ENCODE assay signal across 1 cellular context in the genomic region with DNA sequence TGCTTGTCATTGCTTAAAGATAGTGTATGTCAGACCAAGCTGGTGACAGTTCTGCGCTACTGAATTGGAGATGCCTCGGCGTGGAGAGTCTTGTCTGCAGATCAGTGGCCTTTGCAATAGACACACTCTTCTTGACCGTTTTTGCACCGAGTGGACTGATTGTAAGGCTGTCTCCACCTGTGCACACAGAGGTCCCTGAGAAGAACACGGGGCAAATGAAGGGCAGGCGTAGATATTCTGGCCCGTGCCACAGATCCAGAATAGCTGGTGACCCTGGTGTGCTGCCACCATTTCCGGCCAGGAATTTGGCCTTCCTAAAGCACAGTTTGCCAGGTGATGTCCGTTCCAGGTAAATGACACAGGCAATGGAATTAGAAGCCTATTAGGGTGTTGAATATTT.
TF ChIP-seq lines count a peak whose summit lies in the region.

No MANE protein-coding gene starts in this region.

TF ChIP-seq in IMR-90, 13 proteins besides CTCF, POLR2A, EP300 and RAD21:
- TF ChIP-seq MAFK (IDR thresholded peaks at IDR 0.05; ENCODE audit: low read depth, low read length), result no peak
- TF ChIP-seq SMC3 (IDR thresholded peaks at IDR 0.05; ENCODE audit: low read depth, low read length), result no peak
- no peak for TF ChIP-seq MXI1 (IDR thresholded peaks at IDR 0.05; ENCODE audit: borderline replicate concordance, low read depth, low read length)
- no peak for TF ChIP-seq MAZ (IDR thresholded peaks at IDR 0.05; ENCODE audit: borderline replicate concordance, low read depth, low read length)
- TF ChIP-seq RFX5 (IDR thresholded peaks at IDR 0.05; ENCODE audit: low read depth, low read length), result no peak
- TF ChIP-seq FOS (IDR thresholded peaks at IDR 0.05; ENCODE audit: low read depth, low read length), result no peak
- no peak for TF ChIP-seq RCOR1 (IDR thresholded peaks at IDR 0.05; ENCODE audit: insufficient replicate concordance, low read length)
- TF ChIP-seq, protein P1, sequence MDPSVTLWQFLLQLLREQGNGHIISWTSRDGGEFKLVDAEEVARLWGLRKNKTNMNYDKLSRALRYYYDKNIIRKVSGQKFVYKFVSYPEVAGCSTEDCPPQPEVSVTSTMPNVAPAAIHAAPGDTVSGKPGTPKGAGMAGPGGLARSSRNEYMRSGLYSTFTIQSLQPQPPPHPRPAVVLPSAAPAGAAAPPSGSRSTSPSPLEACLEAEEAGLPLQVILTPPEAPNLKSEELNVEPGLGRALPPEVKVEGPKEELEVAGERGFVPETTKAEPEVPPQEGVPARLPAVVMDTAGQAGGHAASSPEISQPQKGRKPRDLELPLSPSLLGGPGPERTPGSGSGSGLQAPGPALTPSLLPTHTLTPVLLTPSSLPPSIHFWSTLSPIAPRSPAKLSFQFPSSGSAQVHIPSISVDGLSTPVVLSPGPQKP (IDR thresholded peaks at IDR 0.05; ENCODE audit: borderline replicate concordance, low read depth, low read length), result no peak
- no peak for TF ChIP-seq BHLHE40 (IDR thresholded peaks at IDR 0.05; ENCODE audit: low read depth, low read length)
- TF ChIP-seq CHD1 (IDR thresholded peaks at IDR 0.05; ENCODE audit: low read depth, low read length), result no peak
- TF ChIP-seq CEBPB (IDR thresholded peaks at IDR 0.05; ENCODE audit: low read depth, low read length), result no peak
- TF ChIP-seq NFE2L2 (IDR thresholded peaks at IDR 0.05; ENCODE audit: low read depth, low read length), result no peak
- TF ChIP-seq, protein P2, sequence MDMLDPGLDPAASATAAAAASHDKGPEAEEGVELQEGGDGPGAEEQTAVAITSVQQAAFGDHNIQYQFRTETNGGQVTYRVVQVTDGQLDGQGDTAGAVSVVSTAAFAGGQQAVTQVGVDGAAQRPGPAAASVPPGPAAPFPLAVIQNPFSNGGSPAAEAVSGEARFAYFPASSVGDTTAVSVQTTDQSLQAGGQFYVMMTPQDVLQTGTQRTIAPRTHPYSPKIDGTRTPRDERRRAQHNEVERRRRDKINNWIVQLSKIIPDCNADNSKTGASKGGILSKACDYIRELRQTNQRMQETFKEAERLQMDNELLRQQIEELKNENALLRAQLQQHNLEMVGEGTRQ (IDR thresholded peaks at IDR 0.05; ENCODE audit: low read depth, low read length), result no peak
TF ChIP-seq in IMR-90: peak in this region for 0.
